In genomic region chr9:71678999-71679398, GRCh38 we compare ENCODE assay signal across 25 cellular contexts.
A peak's percentile ranks its signal among the peaks of the same experiment; 100 is the strongest.
DNase-seq lines count a peak whose midpoint lies in the region; ATAC-seq, FAIRE-seq and TF ChIP-seq lines count a peak whose summit lies in the region.
"Had no signal": no experiment of that assay in that cellular context is flagged by ENCODE, and none has a peak within 500 bp of the region (broad histone marks: within the 10 kb centered on the region; RNA-seq: fewer than 3 reads in every experiment).

No MANE protein-coding gene starts in this region.

- intact Hi-C loops in right lobe of liver (cut with DNase I) (no loop called here), spleen (cut with DNase I; ENCODE audit: low total_unique reads) (no loop called here)
- intact Hi-C loops in activated CD4-positive, alpha-beta T cell treated with anti-CD3 and anti-CD28 coated beads for 36 hours (cut with DNase I, micrococcal nuclease), result no loop called here

- DNase-seq in H54 (ENCODE audit: insufficient read length, low spot score), result no peak
- DNase-seq in astrocyte (ENCODE audit: low read depth), result no peak
- DNase-seq in right lobe of liver, result no peak
- no peak for DNase-seq in spleen
- DNase-seq in caudate nucleus (lab: John Stamatoyannopoulos, UW), result no peak
- no peak for DNase-seq in activated CD4-positive, alpha-beta T cell treated with anti-CD3 and anti-CD28 coated beads for 36 hours
- DNase-seq: activated CD4-positive, alpha-beta T cell treated with anti-CD3 and anti-CD28 coated beads, Interleukin-2, amount 50 U/mL, for 4 hours; activated CD8-positive, alpha-beta memory T cell treated with anti-CD3 and anti-CD28 coated beads, Interleukin-2, amount 50 U/mL, for 48 hours; activated naive CD4-positive, alpha-beta T cell; anterior cingulate cortex; CD8-positive, alpha-beta memory T cell; DND-41; effector memory CD4-positive, alpha-beta T cell; KBM-7; left cardiac atrium; NCI-H187 treated with DMSO at 0.1 percent for 48 hours; NCI-H345; PC-3; psoas muscle; SIG-M5; stimulated activated CD4-positive, alpha-beta T cell treated with anti-CD3 and anti-CD28 coated beads, Interleukin-12 subunit alpha, Interleukin-12 subunit beta, amount 100 ng/mL, for 4 hours; T-helper 1 cell had no signal

- H3K27me3 ChIP-seq in astrocyte (ENCODE audit: insufficient read depth, low read length) (no peaks in the 10 kb centered on the region), right lobe of liver (no peaks in the 10 kb centered on the region), spleen (replicated peaks in 1 of 7) (no peaks in the 10 kb centered on the region)
- H3K27me3 ChIP-seq: esophagus muscularis mucosa had no signal

- POLR2A ChIA-PET in activated CD4-positive, alpha-beta T cell treated with anti-CD3 and anti-CD28 coated beads for 36 hours (lab: Charles Lee), result no interaction called here

- TF ChIP-seq POLR2A in H54 (IDR thresholded peaks at IDR 0.05; ENCODE audit: low read depth, low read length) (no peak), right lobe of liver (IDR thresholded peaks at IDR 0.05) (no peak), spleen (IDR thresholded peaks at IDR 0.05) (no peak)

- no peak overlapping the region for H3K27ac ChIP-seq in astrocyte (ENCODE audit: low read depth, low read length)
- peak overlapping the region; percentile 72 to 85 (median 79) for H3K27ac ChIP-seq in right lobe of liver
- H3K27ac ChIP-seq in spleen, result peak overlapping the region in 5 of 8 donors; percentile 7 to 76 (median 69)
- H3K27ac ChIP-seq in caudate nucleus (ENCODE audit: low read depth, low read length), result no peak overlapping the region
- H3K27ac ChIP-seq: psoas muscle had no signal

- H3K79me2 ChIP-seq in astrocyte (ENCODE audit: insufficient read depth, low read length), result no peaks in the 10 kb centered on the region

- peak overlapping the region; percentile 18 for H3K4me3 Mint-ChIP-seq in astrocyte (ENCODE audit: unreplicated experiment)
- H3K4me3 Mint-ChIP-seq in activated CD4-positive, alpha-beta T cell treated with anti-CD3 and anti-CD28 coated beads for 36 hours, result no peak overlapping the region
- H3K4me3 Mint-ChIP-seq: CD8-positive, alpha-beta memory T cell; central memory CD8-positive, alpha-beta T cell had no signal

- no peak overlapping the region for H3K4me3 ChIP-seq in astrocyte (ENCODE audit: insufficient read depth, low read depth, low read length)
- no peak overlapping the region for H3K4me3 ChIP-seq in right lobe of liver
- no peak overlapping the region for H3K4me3 ChIP-seq in spleen
- H3K4me3 ChIP-seq: esophagus muscularis mucosa, psoas muscle had no signal

- H3K27ac Mint-ChIP-seq in astrocyte (ENCODE audit: unreplicated experiment), result no peak overlapping the region
- H3K27ac Mint-ChIP-seq in activated CD4-positive, alpha-beta T cell treated with anti-CD3 and anti-CD28 coated beads for 36 hours, result no peak overlapping the region

- no peaks in the 10 kb centered on the region for H3K36me3 ChIP-seq in astrocyte (ENCODE audit: insufficient read depth, low read length)
- no peaks in the 10 kb centered on the region for H3K36me3 ChIP-seq in right lobe of liver
- peaks cover 0 to 21% (median 0%) of the 10 kb centered on the region in 6 donors for H3K36me3 ChIP-seq in spleen

- H3K9me3 ChIP-seq in astrocyte (ENCODE audit: insufficient read depth, low read depth, low read length) (no peaks in the 10 kb centered on the region), right lobe of liver (no peaks in the 10 kb centered on the region), spleen (peaks cover 0 to 11% (median 0%) of the 10 kb centered on the region in 8 donors)
- H3K9me3 ChIP-seq: esophagus muscularis mucosa, psoas muscle had no signal

- no peak overlapping the region for H3K9ac ChIP-seq in astrocyte (ENCODE audit: low read length)

- no peak overlapping the region for H3K4me2 ChIP-seq in astrocyte (ENCODE audit: low read length)

- peak; percentile 23 for FAIRE-seq in H54 (lab: Jason Lieb, UNC)
- no peak for FAIRE-seq in astrocyte (lab: Jason Lieb, UNC)

- peaks cover 5% of the 10 kb centered on the region for H3K36me3 Mint-ChIP-seq in astrocyte (ENCODE audit: low read depth, unreplicated experiment)
- peaks cover under 1% of the 10 kb centered on the region for H3K36me3 Mint-ChIP-seq in activated CD4-positive, alpha-beta T cell treated with anti-CD3 and anti-CD28 coated beads for 36 hours (ENCODE audit: low read depth)

- no peak overlapping the region for H2AFZ ChIP-seq in astrocyte (ENCODE audit: low read depth, low read length)

- peaks cover 2% of the 10 kb centered on the region for H3K9me3 Mint-ChIP-seq in astrocyte (ENCODE audit: unreplicated experiment)
- H3K9me3 Mint-ChIP-seq in activated CD4-positive, alpha-beta T cell treated with anti-CD3 and anti-CD28 coated beads for 36 hours (ENCODE audit: low read depth), result no peaks in the 10 kb centered on the region
- H3K9me3 Mint-ChIP-seq: CD8-positive, alpha-beta memory T cell; central memory CD8-positive, alpha-beta T cell had no signal

- peaks cover 33% of the 10 kb centered on the region for H3K4me1 ChIP-seq in astrocyte (ENCODE audit: insufficient read depth, low read length)
- H3K4me1 ChIP-seq in right lobe of liver, result peaks cover 0 to 70% (median 29%) of the 10 kb centered on the region in 4 donors
- H3K4me1 ChIP-seq in spleen, result peaks cover 0 to 76% (median 26%) of the 10 kb centered on the region in 6 donors
- H3K4me1 ChIP-seq: psoas muscle had no signal

- H3K27me3 Mint-ChIP-seq in astrocyte (ENCODE audit: low read depth, unreplicated experiment), result no peaks in the 10 kb centered on the region
- no peaks in the 10 kb centered on the region for H3K27me3 Mint-ChIP-seq in activated CD4-positive, alpha-beta T cell treated with anti-CD3 and anti-CD28 coated beads for 36 hours
- H3K27me3 Mint-ChIP-seq: CD8-positive, alpha-beta memory T cell; central memory CD8-positive, alpha-beta T cell had no signal

- 42% methylated on average over 3 of the region's 3 CpGs for WGBS in right lobe of liver (ENCODE audit: insufficient coverage, low coverage, low lambda C conversion rate, missing lambda C conversion rate)
- WGBS in spleen, 5 donors, result 36 to 50% (median 49%) methylated on average over 3 of the region's 3 CpGs

- TF ChIP-seq CTCF in astrocyte (IDR thresholded peaks at IDR 0.05; ENCODE audit: insufficient read depth, low read depth, low read length) (no peak), right lobe of liver (IDR thresholded peaks at IDR 0.05) (no peak), spleen (IDR thresholded peaks at IDR 0.05 in 8 of 11, conservative IDR thresholded peaks at IDR 0.05 in 3 of 11) (no peak)

- no peaks in the 10 kb centered on the region for H4K20me1 ChIP-seq in astrocyte (ENCODE audit: insufficient read depth, low read length)

- peak in 1 of 4 donors; percentile 15 for ATAC-seq in right lobe of liver
- ATAC-seq in HG03108 (IDR thresholded peaks at IDR 0.05; ENCODE audit: unreplicated experiment), result no peak
- ATAC-seq in activated CD4-positive, alpha-beta T cell treated with anti-CD3 and anti-CD28 coated beads for 36 hours, result no peak
- ATAC-seq: PC-3, psoas muscle had no signal

- peaks cover 65% of the 10 kb centered on the region for H3K4me1 Mint-ChIP-seq in astrocyte (ENCODE audit: low read depth, unreplicated experiment)
- peaks cover 20% of the 10 kb centered on the region for H3K4me1 Mint-ChIP-seq in activated CD4-positive, alpha-beta T cell treated with anti-CD3 and anti-CD28 coated beads for 36 hours

- CTCF ChIA-PET in activated CD4-positive, alpha-beta T cell treated with anti-CD3 and anti-CD28 coated beads for 36 hours (lab: Charles Lee), result interaction anchor here (1.3 kb wide), 1 partner anchor 10 kb away, joined by 5 read pairs; no protein-coding TSS in a partner anchor

Comparison
In these comparisons a context has a peak if more than half of its experiments do, and no peak if none do; other contexts are left out.
1. H3K27ac ChIP-seq: peak in right lobe of liver (3 of 3) and spleen (5 of 8); none in astrocyte (single experiment) and caudate nucleus (single experiment).